25 cellular contexts compared by ENCODE assay signal in the genomic region with DNA sequence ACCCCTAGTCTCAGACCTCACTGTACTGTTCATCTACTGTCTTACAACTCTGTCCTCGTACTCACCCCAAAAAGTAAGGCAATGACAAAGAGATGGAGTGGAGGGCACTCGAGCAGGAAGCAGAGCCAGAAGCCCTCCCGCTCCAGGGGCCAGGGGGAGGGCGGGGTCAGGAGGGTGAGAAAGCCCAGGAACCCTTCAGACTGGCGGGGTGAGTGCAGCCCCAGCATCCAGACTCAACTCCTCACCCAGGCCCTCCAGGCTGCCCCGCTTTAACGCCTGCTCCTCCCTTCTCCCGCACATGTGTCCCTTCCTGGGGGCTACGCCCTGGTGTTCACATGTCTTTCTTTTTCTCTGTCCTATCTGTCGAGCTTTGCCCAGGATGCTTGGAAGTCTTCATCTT.
DNase-seq lines count a peak whose midpoint lies in the region; ATAC-seq, FAIRE-seq and TF ChIP-seq lines count a peak whose summit lies in the region.
"Had no signal": no experiment of that assay in that cellular context is flagged by ENCODE, and none has a peak within 500 bp of the region (broad histone marks: within the 10 kb centered on the region; RNA-seq: fewer than 3 reads in every experiment).

No MANE protein-coding gene starts in this region.

- no peaks in the 10 kb centered on the region for H3K4me1 Mint-ChIP-seq in activated T-cell treated with anti-CD3 and anti-CD28 coated beads, Interleukin-2, amount 50 U/mL, for 4 hours (ENCODE audit: low read depth)
- H3K4me1 Mint-ChIP-seq: natural killer cell had no signal

- H3K36me3 ChIP-seq in HEK293 (ENCODE audit: control insufficient read depth in 2 of 2, insufficient read depth in 1 of 2, low read length in 2 of 2) (no peaks in the 10 kb centered on the region), PC-9 (ENCODE audit: low read depth) (no peaks in the 10 kb centered on the region), kidney (ENCODE audit: control insufficient read depth in 1 of 2, insufficient read depth in 2 of 2, low read length in 2 of 2) (no peaks in the 10 kb centered on the region)
- H3K36me3 ChIP-seq: breast epithelium, colonic mucosa, gastroesophageal sphincter, suprapubic skin had no signal

- H3K9ac ChIP-seq in kidney (ENCODE audit: low read length in 2 of 2): no peak overlapping the region

- no peaks in the 10 kb centered on the region for H3K27me3 ChIP-seq in PC-9 (ENCODE audit: insufficient read depth, low read depth)
- H3K27me3 ChIP-seq: breast epithelium, colonic mucosa, gastroesophageal sphincter, suprapubic skin had no signal

- 0 out of 2 replicates have a peak overlapping the region, but pooled peaks have one; percentile 60 for H2AFZ ChIP-seq in PC-9

- H3K79me2 ChIP-seq in PC-9 (ENCODE audit: low read depth): peaks cover 28% of the 10 kb centered on the region

- H3F3A ChIP-seq in PC-9 (ENCODE audit: insufficient read depth, low read depth): peaks cover 53% of the 10 kb centered on the region

- H3K4me3 Mint-ChIP-seq in activated T-cell treated with anti-CD3 and anti-CD28 coated beads, Interleukin-2, amount 50 U/mL, for 4 hours: no peak overlapping the region
- H3K4me3 Mint-ChIP-seq: activated naive CD8-positive, alpha-beta T cell; natural killer cell; stimulated activated naive B cell treated with anti-CD40 and anti-IgM and Interleukin-4, amounts not matched to agents 10 μg/mL and 1 μg/mL and 100 μg/mL, for 72 hours had no signal

- H3K9me2 ChIP-seq in PC-9 (ENCODE audit: insufficient read depth): no peaks in the 10 kb centered on the region

- peaks cover 7% of the 10 kb centered on the region for H3K4me1 ChIP-seq in HEK293 (ENCODE audit: control insufficient read depth, insufficient read depth, low read length)
- H3K4me1 ChIP-seq in PC-9 (replicated peaks; ENCODE audit: insufficient read depth): peaks cover 98% of the 10 kb centered on the region
- peaks cover 0 to 14% of the 10 kb centered on the region in 2 donors for H3K4me1 ChIP-seq in kidney (ENCODE audit: control insufficient read depth in 1 of 2, insufficient read depth in 1 of 2, low read depth in 1 of 2, low read length in 2 of 2)
- H3K4me1 ChIP-seq: colonic mucosa had no signal

- POLR2A ChIA-PET in HEK293 (lab: Yijun Ruan, JAX) (no interaction called here), PC-9 (lab: Charles Lee; ENCODE audit: unreplicated experiment) (interaction anchor here (0.6 kb wide), 1 partner anchor 512 kb away, joined by 3 read pairs; no protein-coding TSS in a partner anchor)

- CTCF ChIA-PET in HEK293 (lab: Yijun Ruan, JAX): interaction anchor here (2.1 kb wide), 1 partner anchor 32 kb away, joined by 14 read pairs; no protein-coding TSS in a partner anchor
- CTCF ChIA-PET in PC-9 (lab: Charles Lee): no interaction called here

- DNase-seq in PC-9: no peak
- peak; percentile 26 for DNase-seq in kidney
- peak; percentile 54 for DNase-seq in posterior vena cava (ENCODE audit: low spot score)
- DNase-seq in NCI-H82 treated with DMSO at 0.1 percent for 48 hours (lab: John Stamatoyannopoulos, UW; ENCODE audit: unreplicated experiment): no peak
- DNase-seq in activated T-cell treated with anti-CD3 and anti-CD28 coated beads, Interleukin-2, amount 50 U/mL, for 4 hours: no peak
- no peak for DNase-seq in NCI-H1105 (lab: John Stamatoyannopoulos, UW)
- DNase-seq: activated T-cell treated with anti-CD3 and anti-CD28 coated beads for 4 hours; colonic mucosa; COR-L47; effector CD4-positive, alpha-beta T cell; GDM1; natural killer cell; NCI-H446; NCI-H774; stimulated activated naive B cell treated with anti-CD40 and anti-IgM and Interleukin-4, amounts not matched to agents 10 μg/mL and 1 μg/mL and 100 μg/mL, for 72 hours had no signal

- no peaks in the 10 kb centered on the region for H3K9me3 ChIP-seq in HEK293 (ENCODE audit: control insufficient read depth, insufficient read depth, low read depth, low read length)
- H3K9me3 ChIP-seq in PC-9 (ENCODE audit: insufficient read depth, low read depth): no peaks in the 10 kb centered on the region
- H3K9me3 ChIP-seq in kidney (ENCODE audit: control insufficient read depth in 1 of 2, low read length in 2 of 2): no peaks in the 10 kb centered on the region
- H3K9me3 ChIP-seq: breast epithelium, colonic mucosa, gastroesophageal sphincter, mucosa of descending colon, suprapubic skin had no signal

- no peaks in the 10 kb centered on the region for H3K36me3 Mint-ChIP-seq in activated T-cell treated with anti-CD3 and anti-CD28 coated beads, Interleukin-2, amount 50 U/mL, for 4 hours (ENCODE audit: insufficient read depth)
- H3K36me3 Mint-ChIP-seq: activated naive CD8-positive, alpha-beta T cell; natural killer cell; stimulated activated naive B cell treated with anti-CD40 and anti-IgM and Interleukin-4, amounts not matched to agents 10 μg/mL and 1 μg/mL and 100 μg/mL, for 72 hours had no signal

- ATAC-seq in GM19452 (IDR thresholded peaks at IDR 0.05; ENCODE audit: unreplicated experiment): no peak
- no peak for ATAC-seq in activated T-cell treated with anti-CD3 and anti-CD28 coated beads, Interleukin-2, amount 50 U/mL, for 4 hours
- ATAC-seq: gastroesophageal sphincter, mucosa of descending colon, natural killer cell had no signal

- H3K9me3 Mint-ChIP-seq in activated T-cell treated with anti-CD3 and anti-CD28 coated beads, Interleukin-2, amount 50 U/mL, for 4 hours: no peaks in the 10 kb centered on the region
- H3K9me3 Mint-ChIP-seq: natural killer cell; stimulated activated naive B cell treated with anti-CD40 and anti-IgM and Interleukin-4, amounts not matched to agents 10 μg/mL and 1 μg/mL and 100 μg/mL, for 72 hours had no signal

- intact Hi-C loops in PC-9 (cut with micrococcal nuclease; ENCODE audit: unreplicated experiment) (no loop called here), kidney (cut with DNase I) (no loop called here), posterior vena cava (cut with DNase I) (no loop called here)

- no TSS peak for BruUV-seq in PC-9 (replicated peaks; lab: Mats Ljungman, UMichigan)

- H3K4me2 ChIP-seq in PC-9: peak overlapping the region; percentile 75

- peaks cover 27% of the 10 kb centered on the region for H3K27me3 Mint-ChIP-seq in activated T-cell treated with anti-CD3 and anti-CD28 coated beads, Interleukin-2, amount 50 U/mL, for 4 hours (ENCODE audit: low read depth)

- no peak for FAIRE-seq in kidney (lab: Jason Lieb, UNC)

- TF ChIP-seq CTCF in HEK293 (tag by site-specific recombination; IDR thresholded peaks at IDR 0.05): no peak
- TF ChIP-seq CTCF in PC-9 (conservative IDR thresholded peaks at IDR 0.05): no peak
- TF ChIP-seq CTCF in kidney (IDR thresholded peaks at IDR 0.05; ENCODE audit: borderline replicate concordance, extremely low read depth, insufficient read depth): no peak

- H3K4me3 ChIP-seq in HEK293 (ENCODE audit: low read depth, low read length) (no peak overlapping the region), PC-9 (no peak overlapping the region; the same call in 1 of the 2 replicates), kidney (ENCODE audit: low read length in 2 of 2) (no peak overlapping the region)
- H3K4me3 ChIP-seq: breast epithelium, colonic mucosa, gastroesophageal sphincter, K562, lung, mucosa of descending colon, suprapubic skin had no signal

- H4K20me1 ChIP-seq in PC-9 (ENCODE audit: insufficient read depth): no peaks in the 10 kb centered on the region

- H3K27ac ChIP-seq in HEK293 (ENCODE audit: extremely low read depth, low read depth, low read length): no peak overlapping the region
- peak overlapping the region; percentile 99 for H3K27ac ChIP-seq in PC-9
- no peak overlapping the region for H3K27ac ChIP-seq in kidney (ENCODE audit: low read depth in 2 of 2, low read length in 2 of 2)
- H3K27ac ChIP-seq: breast epithelium, C4-2B, colonic mucosa, gastroesophageal sphincter, suprapubic skin had no signal

TF ChIP-seq in HEK293, 187 proteins besides CTCF, POLR2A, EP300 and RAD21 (continues in another document):
- TF ChIP-seq ZNF514 (tag by site-specific recombination; IDR thresholded peaks at IDR 0.05): no peak
- TF ChIP-seq ZNF37A (tag by site-specific recombination; IDR thresholded peaks at IDR 0.05): no peak
- no peak for TF ChIP-seq ZNF654 (tag by site-specific recombination; IDR thresholded peaks at IDR 0.05; ENCODE audit: low read depth)
- TF ChIP-seq, protein P1, sequence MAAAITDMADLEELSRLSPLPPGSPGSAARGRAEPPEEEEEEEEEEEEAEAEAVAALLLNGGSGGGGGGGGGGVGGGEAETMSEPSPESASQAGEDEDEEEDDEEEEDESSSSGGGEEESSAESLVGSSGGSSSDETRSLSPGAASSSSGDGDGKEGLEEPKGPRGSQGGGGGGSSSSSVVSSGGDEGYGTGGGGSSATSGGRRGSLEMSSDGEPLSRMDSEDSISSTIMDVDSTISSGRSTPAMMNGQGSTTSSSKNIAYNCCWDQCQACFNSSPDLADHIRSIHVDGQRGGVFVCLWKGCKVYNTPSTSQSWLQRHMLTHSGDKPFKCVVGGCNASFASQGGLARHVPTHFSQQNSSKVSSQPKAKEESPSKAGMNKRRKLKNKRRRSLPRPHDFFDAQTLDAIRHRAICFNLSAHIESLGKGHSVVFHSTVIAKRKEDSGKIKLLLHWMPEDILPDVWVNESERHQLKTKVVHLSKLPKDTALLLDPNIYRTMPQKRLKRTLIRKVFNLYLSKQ (tag by site-specific recombination; IDR thresholded peaks at IDR 0.05; ENCODE audit: borderline replicate concordance): no peak
- TF ChIP-seq ZNF660 (tag by site-specific recombination; IDR thresholded peaks at IDR 0.05): no peak

Comparison
In these comparisons a context has a peak if more than half of its experiments do, and no peak if none do; other contexts are left out.
1. DNase-seq: peak in kidney (single experiment) and posterior vena cava (single experiment); none in PC-9 (0 of 2), NCI-H82 treated with DMSO at 0.1 percent for 48 hours (single experiment), activated T-cell treated with anti-CD3 and anti-CD28 coated beads, Interleukin-2, amount 50 U/mL, for 4 hours (single experiment) and NCI-H1105 (single experiment).